29 cellular contexts compared by ENCODE assay signal in genomic region chrX:42577936-42578335, GRCh38.
DNase-seq lines count a peak whose midpoint lies in the region; ATAC-seq, FAIRE-seq and TF ChIP-seq lines count a peak whose summit lies in the region.
"Had no signal": no experiment of that assay in that cellular context is flagged by ENCODE, and none has a peak within 500 bp of the region (broad histone marks: within the 10 kb centered on the region; RNA-seq: fewer than 3 reads in every experiment).

No MANE protein-coding gene starts in this region.

- FAIRE-seq in RCC 7860 (lab: Jason Lieb, UNC) = no peak
- FAIRE-seq: GM18507 had no signal

- no peaks in the 10 kb centered on the region for H3K27me3 Mint-ChIP-seq in activated naive CD8-positive, alpha-beta T cell treated with anti-CD3 and anti-CD28 coated beads, Interleukin-2, amount 10 ng/mL, durations not matched to agents 7 days and 5 days
- no peaks in the 10 kb centered on the region for H3K27me3 Mint-ChIP-seq in activated naive CD8-positive, alpha-beta T cell treated with anti-CD3 and anti-CD28 coated beads, Interleukin-2, amount 50 U/mL, for 24 hours
- no peaks in the 10 kb centered on the region for H3K27me3 Mint-ChIP-seq in stimulated activated memory B cell treated with anti-CD40 and anti-IgM and Interleukin-4, amounts not matched to agents 10 μg/mL and 1 μg/mL and 100 μg/mL, for 72 hours
- H3K27me3 Mint-ChIP-seq: naive thymus-derived CD4-positive, alpha-beta T cell had no signal

- ATAC-seq in activated naive CD8-positive, alpha-beta T cell treated with anti-CD3 and anti-CD28 coated beads, Interleukin-2, amount 10 ng/mL, durations not matched to agents 7 days and 5 days (ENCODE audit: low read depth) = no peak
- no peak for ATAC-seq in activated naive CD8-positive, alpha-beta T cell treated with anti-CD3 and anti-CD28 coated beads, Interleukin-2, amount 50 U/mL, for 24 hours
- ATAC-seq in stimulated activated memory B cell treated with anti-CD40 and anti-IgM and Interleukin-4, amounts not matched to agents 10 μg/mL and 1 μg/mL and 100 μg/mL, for 72 hours = no peak
- ATAC-seq: activated CD4-positive, CD25-positive, alpha-beta regulatory T cell treated with anti-CD3 and anti-CD28 coated beads, Interleukin-2, amount 50 U/mL, for 24 hours; activated naive CD4-positive, alpha-beta T cell treated with anti-CD3 and anti-CD28 coated beads, Interleukin-2, amount 50 U/mL, for 72 hours; naive thymus-derived CD4-positive, alpha-beta T cell; psoas muscle had no signal

- CTCF ChIA-PET in RWPE1 (lab: Yijun Ruan, JAX) = no interaction called here

- peaks cover 2% of the 10 kb centered on the region for H3K9me3 Mint-ChIP-seq in activated naive CD8-positive, alpha-beta T cell treated with anti-CD3 and anti-CD28 coated beads, Interleukin-2, amount 10 ng/mL, durations not matched to agents 7 days and 5 days
- no peaks in the 10 kb centered on the region for H3K9me3 Mint-ChIP-seq in activated naive CD8-positive, alpha-beta T cell treated with anti-CD3 and anti-CD28 coated beads, Interleukin-2, amount 50 U/mL, for 24 hours
- H3K9me3 Mint-ChIP-seq in stimulated activated memory B cell treated with anti-CD40 and anti-IgM and Interleukin-4, amounts not matched to agents 10 μg/mL and 1 μg/mL and 100 μg/mL, for 72 hours = no peaks in the 10 kb centered on the region
- H3K9me3 Mint-ChIP-seq: CD8-positive, alpha-beta memory T cell had no signal

- no peak overlapping the region for H3K4me3 Mint-ChIP-seq in activated naive CD8-positive, alpha-beta T cell treated with anti-CD3 and anti-CD28 coated beads, Interleukin-2, amount 10 ng/mL, durations not matched to agents 7 days and 5 days
- no peak overlapping the region for H3K4me3 Mint-ChIP-seq in activated naive CD8-positive, alpha-beta T cell treated with anti-CD3 and anti-CD28 coated beads, Interleukin-2, amount 50 U/mL, for 24 hours
- H3K4me3 Mint-ChIP-seq in stimulated activated memory B cell treated with anti-CD40 and anti-IgM and Interleukin-4, amounts not matched to agents 10 μg/mL and 1 μg/mL and 100 μg/mL, for 72 hours = no peak overlapping the region
- H3K4me3 Mint-ChIP-seq: mesothelial cell of epicardium had no signal

- peaks cover 2% of the 10 kb centered on the region for H3K36me3 Mint-ChIP-seq in activated naive CD8-positive, alpha-beta T cell treated with anti-CD3 and anti-CD28 coated beads, Interleukin-2, amount 10 ng/mL, durations not matched to agents 7 days and 5 days
- H3K36me3 Mint-ChIP-seq in activated naive CD8-positive, alpha-beta T cell treated with anti-CD3 and anti-CD28 coated beads, Interleukin-2, amount 50 U/mL, for 24 hours (ENCODE audit: low read depth) = no peaks in the 10 kb centered on the region
- H3K36me3 Mint-ChIP-seq in stimulated activated memory B cell treated with anti-CD40 and anti-IgM and Interleukin-4, amounts not matched to agents 10 μg/mL and 1 μg/mL and 100 μg/mL, for 72 hours = no peaks in the 10 kb centered on the region
- H3K36me3 Mint-ChIP-seq: mesothelial cell of epicardium had no signal

- TF ChIP-seq CTCF in brain microvascular endothelial cell (IDR thresholded peaks at IDR 0.05; ENCODE audit: low read depth, low read length, missing control alignments) (no peak), RWPE1 (conservative IDR thresholded peaks at IDR 0.05; ENCODE audit: low read depth) (no peak)

- no peak for DNase-seq in activated naive CD8-positive, alpha-beta T cell treated with anti-CD3 and anti-CD28 coated beads, Interleukin-2, amount 10 ng/mL, durations not matched to agents 7 days and 5 days
- no peak for DNase-seq in activated naive CD8-positive, alpha-beta T cell treated with anti-CD3 and anti-CD28 coated beads, Interleukin-2, amount 50 U/mL, for 24 hours
- DNase-seq in NCI-H2029 treated with DMSO at 0.1 percent for 48 hours (lab: John Stamatoyannopoulos, UW) = peak; percentile 4
- DNase-seq in brain microvascular endothelial cell = peak; percentile 47
- DNase-seq in RCC 7860 (ENCODE audit: low spot score) = no peak
- no peak for DNase-seq in RWPE1 (ENCODE audit: low spot score)
- DNase-seq in NCI-H524 treated with DMSO at 0.1 percent for 48 hours (lab: John Stamatoyannopoulos, UW) = no peak
- DNase-seq: activated CD4-positive, alpha-beta T cell treated with anti-CD3 and anti-CD28 coated beads, Interleukin-2, amount 50 U/mL, for 48 hours; activated CD8-positive, alpha-beta memory T cell treated with anti-CD3 and anti-CD28 coated beads, Interleukin-2, amount 50 U/mL, for 48 hours; central memory CD4-positive, alpha-beta T cell; DMS153; HCEC 1CT; IMR-90; NCI-H1092; NCI-H1694 treated with DMSO at 0.1 percent for 48 hours; NCI-H2171 treated with DMSO at 0.1 percent for 48 hours; NCI-H69; psoas muscle; stimulated activated CD4-positive, alpha-beta T cell treated with anti-CD3 and anti-CD28 coated beads, Interleukin-15, amount 100 ng/mL, for 24 hours; stimulated activated naive CD4-positive, alpha-beta T cell had no signal

- H3K4me3 ChIP-seq in brain microvascular endothelial cell (ENCODE audit: low read depth, low read length) = no peak overlapping the region
- H3K4me3 ChIP-seq: ascending aorta, psoas muscle had no signal

- peak overlapping the region; percentile 56 for H3K27ac Mint-ChIP-seq in activated naive CD8-positive, alpha-beta T cell treated with anti-CD3 and anti-CD28 coated beads, Interleukin-2, amount 10 ng/mL, durations not matched to agents 7 days and 5 days
- H3K27ac Mint-ChIP-seq in activated naive CD8-positive, alpha-beta T cell treated with anti-CD3 and anti-CD28 coated beads, Interleukin-2, amount 50 U/mL, for 24 hours = no peak overlapping the region
- no peak overlapping the region for H3K27ac Mint-ChIP-seq in stimulated activated memory B cell treated with anti-CD40 and anti-IgM and Interleukin-4, amounts not matched to agents 10 μg/mL and 1 μg/mL and 100 μg/mL, for 72 hours
- H3K27ac Mint-ChIP-seq: activated naive CD4-positive, alpha-beta T cell treated with anti-CD3 and anti-CD28 coated beads, Interleukin-2, amount 50 U/mL, for 72 hours; mesothelial cell of epicardium had no signal

- POLR2A ChIA-PET in activated naive CD8-positive, alpha-beta T cell treated with anti-CD3 and anti-CD28 coated beads, Interleukin-2, amount 10 ng/mL, durations not matched to agents 7 days and 5 days (lab: Charles Lee) = interaction anchor here (0.5 kb wide), 1 partner anchor 119 kb away, joined by 3 read pairs; no protein-coding TSS in a partner anchor
- POLR2A ChIA-PET in RWPE1 (lab: Yijun Ruan, JAX; ENCODE audit: low non-redundant PET) = no interaction called here

- no peaks in the 10 kb centered on the region for H3K27me3 ChIP-seq in brain microvascular endothelial cell (replicated peaks)
- H3K27me3 ChIP-seq: ascending aorta had no signal

- no peaks in the 10 kb centered on the region for H3K36me3 ChIP-seq in brain microvascular endothelial cell (replicated peaks)
- H3K36me3 ChIP-seq: ascending aorta had no signal

- in situ Hi-C loops in brain microvascular endothelial cell (cut with HindIII; ENCODE audit: low pct_ligation_motif_present, low sequenced_read_pairs) = no loop called here

- H3K27ac ChIP-seq in brain microvascular endothelial cell = peak overlapping the region; percentile 39
- H3K27ac ChIP-seq in RWPE1 = no peak overlapping the region
- H3K27ac ChIP-seq: ascending aorta, HL-60, psoas muscle had no signal

- H3K4me1 Mint-ChIP-seq in activated naive CD8-positive, alpha-beta T cell treated with anti-CD3 and anti-CD28 coated beads, Interleukin-2, amount 10 ng/mL, durations not matched to agents 7 days and 5 days = peaks cover 2% of the 10 kb centered on the region
- H3K4me1 Mint-ChIP-seq in activated naive CD8-positive, alpha-beta T cell treated with anti-CD3 and anti-CD28 coated beads, Interleukin-2, amount 50 U/mL, for 24 hours = peaks cover 12% of the 10 kb centered on the region
- no peaks in the 10 kb centered on the region for H3K4me1 Mint-ChIP-seq in stimulated activated memory B cell treated with anti-CD40 and anti-IgM and Interleukin-4, amounts not matched to agents 10 μg/mL and 1 μg/mL and 100 μg/mL, for 72 hours
- H3K4me1 Mint-ChIP-seq: mesothelial cell of epicardium had no signal

Comparison
In these comparisons a context has a peak if more than half of its experiments do, and no peak if none do; other contexts are left out.
1. DNase-seq: peak in NCI-H2029 treated with DMSO at 0.1 percent for 48 hours (single experiment) and brain microvascular endothelial cell (single experiment); none in activated naive CD8-positive, alpha-beta T cell treated with anti-CD3 and anti-CD28 coated beads, Interleukin-2, amount 10 ng/mL, durations not matched to agents 7 days and 5 days (single experiment), activated naive CD8-positive, alpha-beta T cell treated with anti-CD3 and anti-CD28 coated beads, Interleukin-2, amount 50 U/mL, for 24 hours (single experiment), RCC 7860 (single experiment), RWPE1 (single experiment) and NCI-H524 treated with DMSO at 0.1 percent for 48 hours (single experiment).